ENCODE assay signal across 17 cellular contexts in the genomic region with DNA sequence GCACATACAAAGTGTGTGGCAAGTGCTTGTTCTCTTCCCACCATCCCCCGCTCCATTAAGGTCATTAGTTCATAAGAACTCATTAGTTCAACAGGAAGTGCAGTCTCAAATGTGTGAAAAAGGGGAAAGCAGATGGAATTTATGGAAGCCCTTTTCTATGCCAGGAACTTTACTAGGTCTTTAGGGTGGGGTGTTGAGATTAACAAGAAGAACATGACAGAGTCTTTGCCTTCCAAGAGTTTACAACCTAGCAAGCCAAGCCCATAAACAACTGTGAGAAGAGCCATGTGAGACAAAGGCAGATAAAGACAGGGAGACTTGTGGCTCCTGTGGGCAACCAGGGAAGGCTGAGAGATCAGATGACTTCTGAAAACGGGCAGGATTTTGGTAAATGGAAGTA.
"Had no signal": no experiment of that assay in that cellular context is flagged by ENCODE, and none has a peak within 500 bp of the region (broad histone marks: within the 10 kb centered on the region; RNA-seq: fewer than 3 reads in every experiment).

No MANE protein-coding gene starts in this region.

- H3K27ac ChIP-seq: body of pancreas, dorsolateral prefrontal cortex, parathyroid adenoma, thyroid gland had no signal

- H3K4me3 Mint-ChIP-seq: activated CD4-positive, alpha-beta T cell treated with anti-CD3 and anti-CD28 coated beads, Interleukin-2, amount 10 ng/mL, durations not matched to agents 24 days and 14 days; activated CD8-positive, alpha-beta T cell treated with anti-CD3 and anti-CD28 coated beads, Interleukin-2, amount 10 ng/mL, durations not matched to agents 7 days and 5 days; activated naive CD4-positive, alpha-beta T cell treated with anti-CD3 and anti-CD28 coated beads for 36 hours; activated T-cell treated with anti-CD3 and anti-CD28 coated beads, Interleukin-2, amount 50 U/mL, for 24 hours; endodermal cell; natural killer cell had no signal

- H3K36me3 Mint-ChIP-seq: natural killer cell had no signal

- H3K4me3 ChIP-seq: body of pancreas, dorsolateral prefrontal cortex, thyroid gland had no signal

- DNase-seq: activated CD4-positive, alpha-beta T cell treated with anti-CD3 and anti-CD28 coated beads, Interleukin-2, amount 10 ng/mL, durations not matched to agents 24 days and 14 days; activated CD8-positive, alpha-beta T cell treated with anti-CD3 and anti-CD28 coated beads, Interleukin-2, amount 10 ng/mL, durations not matched to agents 7 days and 5 days; activated naive CD4-positive, alpha-beta T cell treated with anti-CD3 and anti-CD28 coated beads for 36 hours; activated T-cell treated with anti-CD3 and anti-CD28 coated beads, Interleukin-2, amount 50 U/mL, for 24 hours; body of pancreas; dorsolateral prefrontal cortex; endodermal cell; left ventricle myocardium superior; natural killer cell; stimulated activated CD4-positive, alpha-beta T cell treated with anti-CD3 and anti-CD28 coated beads, Interleukin-12 subunit alpha, Interleukin-12 subunit beta, amount 100 ng/mL, for 4 hours; stimulated activated CD4-positive, alpha-beta T cell treated with anti-CD3 and anti-CD28 coated beads, Interleukin-1b, Interleukin-23, amount 100 ng/mL, for 48 hours; stimulated activated CD8-positive, alpha-beta memory T cell treated with anti-CD3 and anti-CD28 coated beads, Interleukin-4, amount 100 ng/mL, for 48 hours; stimulated activated naive CD4-positive, alpha-beta T cell; T1000; thyroid gland had no signal

- H3K79me2 ChIP-seq: parathyroid adenoma had no signal

- H3K27me3 Mint-ChIP-seq: activated T-cell treated with anti-CD3 and anti-CD28 coated beads, Interleukin-2, amount 50 U/mL, for 24 hours had no signal

- H3K9me3 Mint-ChIP-seq: activated CD4-positive, alpha-beta T cell treated with anti-CD3 and anti-CD28 coated beads, Interleukin-2, amount 10 ng/mL, durations not matched to agents 24 days and 14 days; activated naive CD4-positive, alpha-beta T cell treated with anti-CD3 and anti-CD28 coated beads for 36 hours; activated T-cell treated with anti-CD3 and anti-CD28 coated beads, Interleukin-2, amount 50 U/mL, for 24 hours; activated T-helper 2 cell treated with anti-CD3 and anti-CD28 coated beads, Interferon-gamma antibody, Interleukin-2, Interleukin-4, amounts not matched to agents 10 μg/mL and 5 μg/mL and 100 μg/mL, durations not matched to agents 14 hours and 24 hours and 36 hours; endodermal cell; natural killer cell had no signal

- ATAC-seq: activated CD8-positive, alpha-beta T cell treated with anti-CD3 and anti-CD28 coated beads, Interleukin-2, amount 10 ng/mL, durations not matched to agents 7 days and 5 days; body of pancreas; left ventricle myocardium superior; natural killer cell had no signal

- H3K4me1 ChIP-seq: body of pancreas, parathyroid adenoma, thyroid gland had no signal

- H3K27ac Mint-ChIP-seq: activated CD4-positive, alpha-beta T cell treated with anti-CD3 and anti-CD28 coated beads, Interleukin-2, amount 10 ng/mL, durations not matched to agents 24 days and 14 days; activated CD8-positive, alpha-beta T cell treated with anti-CD3 and anti-CD28 coated beads, Interleukin-2, amount 10 ng/mL, durations not matched to agents 7 days and 5 days; activated naive CD4-positive, alpha-beta T cell treated with anti-CD3 and anti-CD28 coated beads for 36 hours; activated T-cell treated with anti-CD3 and anti-CD28 coated beads, Interleukin-2, amount 50 U/mL, for 24 hours; activated T-helper 2 cell treated with anti-CD3 and anti-CD28 coated beads, Interferon-gamma antibody, Interleukin-2, Interleukin-4, amounts not matched to agents 10 μg/mL and 5 μg/mL and 100 μg/mL, durations not matched to agents 14 hours and 24 hours and 36 hours; endodermal cell; natural killer cell had no signal

- H3K36me3 ChIP-seq: thyroid gland had no signal

- H3K9me3 ChIP-seq: body of pancreas, thyroid gland had no signal

- H3K4me1 Mint-ChIP-seq: activated CD4-positive, alpha-beta T cell treated with anti-CD3 and anti-CD28 coated beads, Interleukin-2, amount 10 ng/mL, durations not matched to agents 24 days and 14 days; natural killer cell had no signal

- H3K27me3 ChIP-seq: body of pancreas, dorsolateral prefrontal cortex, thyroid gland had no signal

- H2AFZ ChIP-seq: parathyroid adenoma had no signal
